14 cellular contexts compared by ENCODE assay signal in genomic region chr7:143265017-143265693, GRCh38. TPM values are rescaled to one million over a fixed set of nuclear protein-coding genes. Genes with fewer than 3 reads are reported as not detected.
DNase-seq lines count a peak whose midpoint lies in the region; ATAC-seq and TF ChIP-seq lines count a peak whose summit lies in the region.
"Had no signal": no experiment of that assay in that cellular context is flagged by ENCODE, and none has a peak within 500 bp of the region (broad histone marks: within the 10 kb centered on the region; RNA-seq: fewer than 3 reads in every experiment).

No MANE protein-coding gene starts in this region.

- peak overlapping the region; percentile 96 for H3K27ac Mint-ChIP-seq in activated naive CD8-positive, alpha-beta T cell

- H3K4me1 ChIP-seq in right cardiac atrium (ENCODE audit: control insufficient read depth, insufficient read depth, low read length), result peaks cover 10% of the 10 kb centered on the region
- H3K4me1 ChIP-seq in suprapubic skin, result peaks cover 19% of the 10 kb centered on the region
- H3K4me1 ChIP-seq: BE2C had no signal

- no peaks in the 10 kb centered on the region for H3K27me3 Mint-ChIP-seq in activated naive CD8-positive, alpha-beta T cell

- DNase-seq in right cardiac atrium, result peak in 2 of 3 donors; percentile 53 to 59
- no peak for DNase-seq in left cardiac atrium
- peak; percentile 27 for DNase-seq in medulla oblongata (ENCODE audit: extremely low spot score)
- DNase-seq in suprapubic skin (ENCODE audit: low spot score in 2 of 2), result no peak
- DNase-seq in NCI-H1436 (lab: John Stamatoyannopoulos, UW), result no peak
- DNase-seq: BE2C, mesenchymal stem cell, NCI-H82, small intestine, SW 1271 had no signal

- H3K27ac ChIP-seq in right cardiac atrium (ENCODE audit: low read length) (peak overlapping the region; percentile 25), suprapubic skin (peak overlapping the region; percentile 87)

- peaks cover 33% of the 10 kb centered on the region for H3K36me3 ChIP-seq in suprapubic skin
- H3K36me3 ChIP-seq: BE2C had no signal

- H3K36me3 Mint-ChIP-seq in activated naive CD8-positive, alpha-beta T cell, result peaks cover 7% of the 10 kb centered on the region

- WGBS in right cardiac atrium, result 62% methylated on average over 15 of the region's 15 CpGs
- 59% methylated on average over 15 of the region's 15 CpGs for WGBS in suprapubic skin

- intact Hi-C loops in right cardiac atrium (cut with DNase I), result loop anchor here in 2 of 4 donors (10.0 kb wide), 2 partner anchors 120 to 150 kb away; partner anchors contain the start of gene ZYX (in 1 of the 2)
- intact Hi-C loops in left cardiac atrium (cut with DNase I), result no loop called here

- ATAC-seq in right cardiac atrium (no peak), left cardiac atrium (no peak), GM18505 (IDR thresholded peaks at IDR 0.05; ENCODE audit: unreplicated experiment) (no peak), GM21381 (IDR thresholded peaks at IDR 0.05; ENCODE audit: unreplicated experiment) (no peak)

- H3K9me3 ChIP-seq in right cardiac atrium (ENCODE audit: control insufficient read depth, low read length) (no peaks in the 10 kb centered on the region), suprapubic skin (no peaks in the 10 kb centered on the region)
- H3K9me3 ChIP-seq: BE2C had no signal

- no peak for TF ChIP-seq EP300 in suprapubic skin (IDR thresholded peaks at IDR 0.05)

- TF ChIP-seq POLR2A in suprapubic skin (IDR thresholded peaks at IDR 0.05) (no peak), GM18505 (IDR thresholded peaks at IDR 0.05; ENCODE audit: borderline replicate concordance, extremely low read depth, insufficient read depth, insufficient read length) (no peak)

- peak overlapping the region; percentile 96 for H3K4me3 Mint-ChIP-seq in activated naive CD8-positive, alpha-beta T cell

- peaks cover 47% of the 10 kb centered on the region for H3K4me1 Mint-ChIP-seq in activated naive CD8-positive, alpha-beta T cell (ENCODE audit: low read depth)

- no peaks in the 10 kb centered on the region for H3K27me3 ChIP-seq in right cardiac atrium (ENCODE audit: control insufficient read depth, insufficient read depth)
- no peaks in the 10 kb centered on the region for H3K27me3 ChIP-seq in suprapubic skin
- H3K27me3 ChIP-seq: BE2C had no signal

- no peaks in the 10 kb centered on the region for H3K9me3 Mint-ChIP-seq in activated naive CD8-positive, alpha-beta T cell (ENCODE audit: low read depth)

- no peak for TF ChIP-seq CTCF in suprapubic skin (IDR thresholded peaks at IDR 0.05)

- H3K4me3 ChIP-seq in right cardiac atrium (ENCODE audit: low read length), result no peak overlapping the region
- H3K4me3 ChIP-seq in suprapubic skin, result peak overlapping the region; percentile 88

RNA-seq across cellular contexts. Expression of gene GSTK1, which starts 1.9 kb away (rescaled TPM):
- 100 to 1,000 TPM; 182 to 249 (median 234) TPM for total RNA-seq in right cardiac atrium
- polyA plus RNA-seq in right cardiac atrium, result 280 TPM
- 100 to 1,000 TPM; 185 to 195 TPM for total RNA-seq in left cardiac atrium
- total RNA-seq in suprapubic skin, result 100 to 1,000 TPM; 136 to 177 (median 166) TPM

RNA-seq across cellular contexts. Expression of gene TMEM139, which starts 19.6 kb away (rescaled TPM):
- total RNA-seq in right cardiac atrium, result 1 to 10 TPM; 3.6 to 5.9 (median 4.5) TPM
- 10.9 TPM for polyA plus RNA-seq in right cardiac atrium
- total RNA-seq in left cardiac atrium, result 1 to 10 TPM; 2.3 to 4.1 TPM
- total RNA-seq in suprapubic skin, result 10 to 100 TPM in 2 of 4 donors, 1 to 10 TPM in 2; 3.3 to 11.0 (median 8.1) TPM
- total RNA-seq: fibroblast of villous mesenchyme had no signal

RNA-seq across cellular contexts. Expression of gene CASP2, which starts 23.0 kb away (rescaled TPM):
- total RNA-seq in right cardiac atrium, result 10 to 100 TPM in 3 of 4 donors, 1 to 10 TPM in 1; 9.2 to 10.6 (median 10.2) TPM
- 4.5 TPM for polyA plus RNA-seq in right cardiac atrium
- 10 to 100 TPM in 1 of 2 donors, 1 to 10 TPM in 1; 8.0 to 12.4 TPM for total RNA-seq in left cardiac atrium
- 10 to 100 TPM; 13.7 to 36.5 (median 25.3) TPM for total RNA-seq in suprapubic skin

RNA-seq across cellular contexts. Expression of gene TAS2R40, which starts 43.3 kb away (rescaled TPM):
- total RNA-seq in right cardiac atrium (not detected), left cardiac atrium (not detected), suprapubic skin (not detected)
- polyA plus RNA-seq in right cardiac atrium, result not detected
- total RNA-seq: fibroblast of villous mesenchyme had no signal
- polyA plus RNA-seq: small intestine had no signal

RNA-seq across cellular contexts. Expression of gene CLCN1, which starts 50.8 kb away (rescaled TPM):
- total RNA-seq in right cardiac atrium (not detected), left cardiac atrium (not detected), suprapubic skin (under 1 TPM in 1 of 4 donors, not detected in 3; 0.64 TPM)
- polyA plus RNA-seq in right cardiac atrium, result not detected

Comparison
In these comparisons a context has a peak if more than half of its experiments do, and no peak if none do; other contexts are left out.
1. DNase-seq: peak in right cardiac atrium (2 of 3) and medulla oblongata (single experiment); none in left cardiac atrium (single experiment), suprapubic skin (0 of 2) and NCI-H1436 (single experiment).